In the genomic region with DNA sequence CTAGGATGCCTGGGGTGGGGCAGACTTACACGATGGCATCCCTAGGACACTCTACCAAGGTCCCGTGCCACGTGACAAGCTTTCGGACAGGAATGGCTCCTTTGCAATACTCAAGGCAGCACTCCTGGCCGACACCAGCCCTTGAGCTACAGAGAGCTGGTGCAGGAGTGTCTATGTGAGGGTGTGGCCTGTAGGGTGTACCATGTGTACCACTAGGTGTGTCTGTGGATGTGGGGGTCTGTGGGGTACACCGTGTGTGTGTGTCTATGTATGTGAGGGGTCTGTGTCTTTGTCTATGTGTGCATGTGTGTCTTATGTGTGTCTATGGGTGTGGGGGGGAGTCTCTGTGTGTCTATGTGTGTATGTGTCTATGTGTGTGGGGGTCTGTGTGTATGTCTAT, we compare ENCODE assay signal across 1 cellular context.
TF ChIP-seq lines count a peak whose summit lies in the region.

No MANE protein-coding gene starts in this region.

TF ChIP-seq in H1, 55 proteins besides CTCF, POLR2A, EP300 and RAD21:
- TF ChIP-seq HDAC6 (IDR thresholded peaks at IDR 0.05; ENCODE audit: low read depth, low read length): no peak
- no peak for TF ChIP-seq PHF8 (conservative IDR thresholded peaks at IDR 0.05; ENCODE audit: low read depth, low read length)
- TF ChIP-seq, protein P1, sequence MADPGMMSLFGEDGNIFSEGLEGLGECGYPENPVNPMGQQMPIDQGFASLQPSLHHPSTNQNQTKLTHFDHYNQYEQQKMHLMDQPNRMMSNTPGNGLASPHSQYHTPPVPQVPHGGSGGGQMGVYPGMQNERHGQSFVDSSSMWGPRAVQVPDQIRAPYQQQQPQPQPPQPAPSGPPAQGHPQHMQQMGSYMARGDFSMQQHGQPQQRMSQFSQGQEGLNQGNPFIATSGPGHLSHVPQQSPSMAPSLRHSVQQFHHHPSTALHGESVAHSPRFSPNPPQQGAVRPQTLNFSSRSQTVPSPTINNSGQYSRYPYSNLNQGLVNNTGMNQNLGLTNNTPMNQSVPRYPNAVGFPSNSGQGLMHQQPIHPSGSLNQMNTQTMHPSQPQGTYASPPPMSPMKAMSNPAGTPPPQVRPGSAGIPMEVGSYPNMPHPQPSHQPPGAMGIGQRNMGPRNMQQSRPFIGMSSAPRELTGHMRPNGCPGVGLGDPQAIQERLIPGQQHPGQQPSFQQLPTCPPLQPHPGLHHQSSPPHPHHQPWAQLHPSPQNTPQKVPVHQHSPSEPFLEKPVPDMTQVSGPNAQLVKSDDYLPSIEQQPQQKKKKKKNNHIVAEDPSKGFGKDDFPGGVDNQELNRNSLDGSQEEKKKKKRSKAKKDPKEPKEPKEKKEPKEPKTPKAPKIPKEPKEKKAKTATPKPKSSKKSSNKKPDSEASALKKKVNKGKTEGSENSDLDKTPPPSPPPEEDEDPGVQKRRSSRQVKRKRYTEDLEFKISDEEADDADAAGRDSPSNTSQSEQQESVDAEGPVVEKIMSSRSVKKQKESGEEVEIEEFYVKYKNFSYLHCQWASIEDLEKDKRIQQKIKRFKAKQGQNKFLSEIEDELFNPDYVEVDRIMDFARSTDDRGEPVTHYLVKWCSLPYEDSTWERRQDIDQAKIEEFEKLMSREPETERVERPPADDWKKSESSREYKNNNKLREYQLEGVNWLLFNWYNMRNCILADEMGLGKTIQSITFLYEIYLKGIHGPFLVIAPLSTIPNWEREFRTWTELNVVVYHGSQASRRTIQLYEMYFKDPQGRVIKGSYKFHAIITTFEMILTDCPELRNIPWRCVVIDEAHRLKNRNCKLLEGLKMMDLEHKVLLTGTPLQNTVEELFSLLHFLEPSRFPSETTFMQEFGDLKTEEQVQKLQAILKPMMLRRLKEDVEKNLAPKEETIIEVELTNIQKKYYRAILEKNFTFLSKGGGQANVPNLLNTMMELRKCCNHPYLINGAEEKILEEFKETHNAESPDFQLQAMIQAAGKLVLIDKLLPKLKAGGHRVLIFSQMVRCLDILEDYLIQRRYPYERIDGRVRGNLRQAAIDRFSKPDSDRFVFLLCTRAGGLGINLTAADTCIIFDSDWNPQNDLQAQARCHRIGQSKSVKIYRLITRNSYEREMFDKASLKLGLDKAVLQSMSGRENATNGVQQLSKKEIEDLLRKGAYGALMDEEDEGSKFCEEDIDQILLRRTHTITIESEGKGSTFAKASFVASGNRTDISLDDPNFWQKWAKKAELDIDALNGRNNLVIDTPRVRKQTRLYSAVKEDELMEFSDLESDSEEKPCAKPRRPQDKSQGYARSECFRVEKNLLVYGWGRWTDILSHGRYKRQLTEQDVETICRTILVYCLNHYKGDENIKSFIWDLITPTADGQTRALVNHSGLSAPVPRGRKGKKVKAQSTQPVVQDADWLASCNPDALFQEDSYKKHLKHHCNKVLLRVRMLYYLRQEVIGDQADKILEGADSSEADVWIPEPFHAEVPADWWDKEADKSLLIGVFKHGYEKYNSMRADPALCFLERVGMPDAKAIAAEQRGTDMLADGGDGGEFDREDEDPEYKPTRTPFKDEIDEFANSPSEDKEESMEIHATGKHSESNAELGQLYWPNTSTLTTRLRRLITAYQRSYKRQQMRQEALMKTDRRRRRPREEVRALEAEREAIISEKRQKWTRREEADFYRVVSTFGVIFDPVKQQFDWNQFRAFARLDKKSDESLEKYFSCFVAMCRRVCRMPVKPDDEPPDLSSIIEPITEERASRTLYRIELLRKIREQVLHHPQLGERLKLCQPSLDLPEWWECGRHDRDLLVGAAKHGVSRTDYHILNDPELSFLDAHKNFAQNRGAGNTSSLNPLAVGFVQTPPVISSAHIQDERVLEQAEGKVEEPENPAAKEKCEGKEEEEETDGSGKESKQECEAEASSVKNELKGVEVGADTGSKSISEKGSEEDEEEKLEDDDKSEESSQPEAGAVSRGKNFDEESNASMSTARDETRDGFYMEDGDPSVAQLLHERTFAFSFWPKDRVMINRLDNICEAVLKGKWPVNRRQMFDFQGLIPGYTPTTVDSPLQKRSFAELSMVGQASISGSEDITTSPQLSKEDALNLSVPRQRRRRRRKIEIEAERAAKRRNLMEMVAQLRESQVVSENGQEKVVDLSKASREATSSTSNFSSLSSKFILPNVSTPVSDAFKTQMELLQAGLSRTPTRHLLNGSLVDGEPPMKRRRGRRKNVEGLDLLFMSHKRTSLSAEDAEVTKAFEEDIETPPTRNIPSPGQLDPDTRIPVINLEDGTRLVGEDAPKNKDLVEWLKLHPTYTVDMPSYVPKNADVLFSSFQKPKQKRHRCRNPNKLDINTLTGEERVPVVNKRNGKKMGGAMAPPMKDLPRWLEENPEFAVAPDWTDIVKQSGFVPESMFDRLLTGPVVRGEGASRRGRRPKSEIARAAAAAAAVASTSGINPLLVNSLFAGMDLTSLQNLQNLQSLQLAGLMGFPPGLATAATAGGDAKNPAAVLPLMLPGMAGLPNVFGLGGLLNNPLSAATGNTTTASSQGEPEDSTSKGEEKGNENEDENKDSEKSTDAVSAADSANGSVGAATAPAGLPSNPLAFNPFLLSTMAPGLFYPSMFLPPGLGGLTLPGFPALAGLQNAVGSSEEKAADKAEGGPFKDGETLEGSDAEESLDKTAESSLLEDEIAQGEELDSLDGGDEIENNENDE (IDR thresholded peaks at IDR 0.05; ENCODE audit: insufficient replicate concordance, low read length): no peak
- TF ChIP-seq SIRT6 (IDR thresholded peaks at IDR 0.05; ENCODE audit: low read length): no peak
- no peak for TF ChIP-seq RXRA (IDR thresholded peaks at IDR 0.05; ENCODE audit: insufficient read depth, low read depth, low read length)
- TF ChIP-seq TEAD4 (IDR thresholded peaks at IDR 0.05; ENCODE audit: low read depth, low read length): no peak
- no peak for TF ChIP-seq SUZ12 (IDR thresholded peaks at IDR 0.05; ENCODE audit: low read length)
- no peak for TF ChIP-seq CBX5 (IDR thresholded peaks at IDR 0.05; ENCODE audit: low read depth, low read length)
- TF ChIP-seq MAX (IDR thresholded peaks at IDR 0.05): no peak
- TF ChIP-seq, protein P2, sequence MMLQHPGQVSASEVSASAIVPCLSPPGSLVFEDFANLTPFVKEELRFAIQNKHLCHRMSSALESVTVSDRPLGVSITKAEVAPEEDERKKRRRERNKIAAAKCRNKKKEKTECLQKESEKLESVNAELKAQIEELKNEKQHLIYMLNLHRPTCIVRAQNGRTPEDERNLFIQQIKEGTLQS (IDR thresholded peaks at IDR 0.05; ENCODE audit: insufficient read depth, low read depth, low read length): no peak
- TF ChIP-seq TAF1 (IDR thresholded peaks at IDR 0.05; ENCODE audit: low read depth, low read length): no peak
- TF ChIP-seq SIN3A (conservative IDR thresholded peaks at IDR 0.05 in 1 of 2, IDR thresholded peaks at IDR 0.05 in 1 of 2; ENCODE audit: low read depth in 1 of 2, low read length in 2 of 2): no peak
- no peak for TF ChIP-seq GTF2F1 (IDR thresholded peaks at IDR 0.05; ENCODE audit: borderline replicate concordance, low read depth, low read length)
TF ChIP-seq in H1: peak in this region for 0.
